Comparison of ENCODE assay signal across 17 cellular contexts in genomic region chr1:117828206-117828605, GRCh38.
A peak's percentile ranks its signal among the peaks of the same experiment; 100 is the strongest.
DNase-seq lines count a peak whose midpoint lies in the region; TF ChIP-seq lines count a peak whose summit lies in the region.
"Had no signal": no experiment of that assay in that cellular context is flagged by ENCODE, and none has a peak within 500 bp of the region (broad histone marks: within the 10 kb centered on the region; RNA-seq: fewer than 3 reads in every experiment).

No MANE protein-coding gene starts in this region.

- H3K4me2 ChIP-seq in hepatocyte = no peak overlapping the region

- no peaks in the 10 kb centered on the region for H3K79me2 ChIP-seq in hepatocyte

- H3K9me3 ChIP-seq in hepatocyte (ENCODE audit: low read depth) = no peaks in the 10 kb centered on the region

- H3K9me3 Mint-ChIP-seq in chondrocyte (ENCODE audit: low read depth) = peaks cover 6% of the 10 kb centered on the region
- no peaks in the 10 kb centered on the region for H3K9me3 Mint-ChIP-seq in activated CD4-positive, alpha-beta memory T cell treated with anti-CD3 and anti-CD28 coated beads, Interleukin-2, amount 10 ng/mL, durations not matched to agents 7 days and 5 days

- H3K27ac ChIP-seq in hepatocyte = no peak overlapping the region
- H3K27ac ChIP-seq in substantia nigra (ENCODE audit: low read depth, low read length, poor library complexity, severe bottlenecking) = no peak overlapping the region

- H4K20me1 ChIP-seq in hepatocyte (ENCODE audit: insufficient read depth, poor library complexity, severe bottlenecking) = no peaks in the 10 kb centered on the region

- H3K4me3 ChIP-seq in hepatocyte = no peak overlapping the region

- H3K36me3 ChIP-seq in hepatocyte (replicated peaks; ENCODE audit: insufficient read depth, low read depth) = no peaks in the 10 kb centered on the region

- no peaks in the 10 kb centered on the region for H3K9me2 ChIP-seq in hepatocyte (replicated peaks; ENCODE audit: insufficient read depth)

- peaks cover 55% of the 10 kb centered on the region for H3K4me1 Mint-ChIP-seq in chondrocyte (ENCODE audit: low read depth)
- H3K4me1 Mint-ChIP-seq in activated CD4-positive, alpha-beta memory T cell treated with anti-CD3 and anti-CD28 coated beads, Interleukin-2, amount 10 ng/mL, durations not matched to agents 7 days and 5 days = peaks cover 4% of the 10 kb centered on the region
- H3K4me1 Mint-ChIP-seq: naive thymus-derived CD4-positive, alpha-beta T cell; stimulated activated naive B cell treated with anti-CD40 and anti-IgM and Interleukin-4, amounts not matched to agents 10 μg/mL and 1 μg/mL and 100 μg/mL, for 72 hours had no signal

- 67% methylated on average over 4 of the region's 4 CpGs for WGBS in hepatocyte (ENCODE audit: low lambda C conversion rate, missing lambda C conversion rate)

- DNase-seq in GM03348 (ENCODE audit: low spot score) (peak; percentile 62), chondrocyte (ENCODE audit: low spot score) (peak; percentile 90), hepatocyte (ENCODE audit: low spot score) (peak; percentile 30), smooth muscle cell of the brain vasculature (ENCODE audit: low read depth, low spot score) (peak; percentile 90), substantia nigra (lab: John Stamatoyannopoulos, UW) (no peak), SHP77 treated with DMSO at 0.1 percent for 48 hours (lab: John Stamatoyannopoulos, UW) (no peak)
- DNase-seq in stimulated activated naive CD4-positive, alpha-beta T cell (lab: John Stamatoyannopoulos, UW) = no peak
- DNase-seq in activated CD4-positive, alpha-beta memory T cell treated with anti-CD3 and anti-CD28 coated beads, Interleukin-2, amount 10 ng/mL, durations not matched to agents 7 days and 5 days = no peak
- DNase-seq: activated T-cell treated with anti-CD3 and anti-CD28 coated beads, Interleukin-2, amount 50 U/mL, for 72 hours; dermis blood vessel endothelial cell; H7; KG1; naive thymus-derived CD4-positive, alpha-beta T cell; NCI-H446; RPMI8226; stimulated activated CD4-positive, alpha-beta T cell treated with anti-CD3 and anti-CD28 coated beads, Interleukin-15, amount 100 ng/mL, for 24 hours; stimulated activated naive B cell treated with anti-CD40 and anti-IgM and Interleukin-4, amounts not matched to agents 10 μg/mL and 1 μg/mL and 100 μg/mL, for 72 hours had no signal

- CTCF ChIA-PET in activated CD4-positive, alpha-beta memory T cell treated with anti-CD3 and anti-CD28 coated beads, Interleukin-2, amount 10 ng/mL, durations not matched to agents 7 days and 5 days (lab: Charles Lee) = no interaction called here

- no peaks in the 10 kb centered on the region for H3K27me3 Mint-ChIP-seq in chondrocyte (ENCODE audit: low read depth)
- peaks cover 7% of the 10 kb centered on the region for H3K27me3 Mint-ChIP-seq in activated CD4-positive, alpha-beta memory T cell treated with anti-CD3 and anti-CD28 coated beads, Interleukin-2, amount 10 ng/mL, durations not matched to agents 7 days and 5 days

- H2AFZ ChIP-seq in hepatocyte = no peak overlapping the region

- H3K36me3 Mint-ChIP-seq in chondrocyte (ENCODE audit: low read depth) = peaks cover 3% of the 10 kb centered on the region
- no peaks in the 10 kb centered on the region for H3K36me3 Mint-ChIP-seq in activated CD4-positive, alpha-beta memory T cell treated with anti-CD3 and anti-CD28 coated beads, Interleukin-2, amount 10 ng/mL, durations not matched to agents 7 days and 5 days (ENCODE audit: low read depth)

- H3K4me1 ChIP-seq in hepatocyte (ENCODE audit: insufficient read depth) = no peaks in the 10 kb centered on the region

- TF ChIP-seq CTCF in chondrocyte (IDR thresholded peaks at IDR 0.05) (no peak), hepatocyte (IDR thresholded peaks at IDR 0.05; ENCODE audit: poor library complexity) (no peak)

- no peaks in the 10 kb centered on the region for H3K27me3 ChIP-seq in hepatocyte

- H3K4me3 Mint-ChIP-seq in chondrocyte (ENCODE audit: unreplicated experiment) = no peak overlapping the region
- H3K4me3 Mint-ChIP-seq in activated CD4-positive, alpha-beta memory T cell treated with anti-CD3 and anti-CD28 coated beads, Interleukin-2, amount 10 ng/mL, durations not matched to agents 7 days and 5 days = no peak overlapping the region
- H3K4me3 Mint-ChIP-seq: activated T-cell treated with anti-CD3 and anti-CD28 coated beads, Interleukin-2, amount 50 U/mL, for 72 hours; naive thymus-derived CD4-positive, alpha-beta T cell; stimulated activated naive B cell treated with anti-CD40 and anti-IgM and Interleukin-4, amounts not matched to agents 10 μg/mL and 1 μg/mL and 100 μg/mL, for 72 hours had no signal

- H3K27ac Mint-ChIP-seq in chondrocyte (ENCODE audit: unreplicated experiment) = peak overlapping the region; percentile 90
- H3K27ac Mint-ChIP-seq in activated CD4-positive, alpha-beta memory T cell treated with anti-CD3 and anti-CD28 coated beads, Interleukin-2, amount 10 ng/mL, durations not matched to agents 7 days and 5 days = no peak overlapping the region
- H3K27ac Mint-ChIP-seq: activated T-cell treated with anti-CD3 and anti-CD28 coated beads, Interleukin-2, amount 50 U/mL, for 72 hours; naive thymus-derived CD4-positive, alpha-beta T cell; stimulated activated naive B cell treated with anti-CD40 and anti-IgM and Interleukin-4, amounts not matched to agents 10 μg/mL and 1 μg/mL and 100 μg/mL, for 72 hours had no signal

- POLR2A ChIA-PET in activated CD4-positive, alpha-beta memory T cell treated with anti-CD3 and anti-CD28 coated beads, Interleukin-2, amount 10 ng/mL, durations not matched to agents 7 days and 5 days (lab: Charles Lee) = no interaction called here

Comparison
In these comparisons a context has a peak if more than half of its experiments do, and no peak if none do; other contexts are left out.
1. DNase-seq: peak in GM03348 (single experiment), chondrocyte (single experiment), hepatocyte (single experiment) and smooth muscle cell of the brain vasculature (single experiment); none in stimulated activated naive CD4-positive, alpha-beta T cell (0 of 6), substantia nigra (0 of 49), SHP77 treated with DMSO at 0.1 percent for 48 hours (single experiment) and activated CD4-positive, alpha-beta memory T cell treated with anti-CD3 and anti-CD28 coated beads, Interleukin-2, amount 10 ng/mL, durations not matched to agents 7 days and 5 days (single experiment).